Comparison of ENCODE assay signal across 1 cellular context in genomic region chr5:105968961-105969360, GRCh38.
TF ChIP-seq lines count a peak whose summit lies in the region.

No MANE protein-coding gene starts in this region.

TF ChIP-seq in GM23338, 12 proteins besides CTCF, POLR2A, EP300 and RAD21 (continued from another document):
- TF ChIP-seq ZNF462 (CRISPR knock-in tag; IDR thresholded peaks at IDR 0.05) (no peak), CREB1 (CRISPR knock-in tag; IDR thresholded peaks at IDR 0.05; ENCODE audit: low read depth) (no peak), ZNF331 (CRISPR knock-in tag; IDR thresholded peaks at IDR 0.05; ENCODE audit: low read depth) (no peak), REST (IDR thresholded peaks at IDR 0.05; ENCODE audit: unreplicated experiment) (no peak), EZH2 (IDR thresholded peaks at IDR 0.05; ENCODE audit: low read depth, unreplicated experiment) (no peak), ZNF114 (CRISPR knock-in tag; IDR thresholded peaks at IDR 0.05) (no peak), NANOG (IDR thresholded peaks at IDR 0.05; ENCODE audit: borderline replicate concordance) (no peak)
